Comparison of ENCODE assay signal across 8 cellular contexts in the genomic region with DNA sequence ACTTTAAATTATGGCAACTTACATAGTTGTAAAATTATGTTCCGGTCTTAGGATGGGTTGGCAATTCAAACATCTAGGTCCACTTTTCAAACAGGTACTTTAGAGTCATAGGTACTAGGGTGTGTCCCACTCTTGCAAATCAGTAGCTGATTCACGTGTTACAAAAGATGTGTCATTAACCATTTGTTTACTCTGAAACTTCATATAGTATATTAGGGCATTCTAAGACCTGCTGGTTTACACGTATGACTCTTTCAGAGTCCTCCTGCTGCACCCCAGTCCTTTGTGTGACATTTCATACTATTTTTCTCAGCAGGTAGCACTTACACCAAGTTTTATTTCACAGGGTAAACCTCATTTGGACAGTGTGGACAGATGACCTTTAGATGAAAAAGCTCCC.
DNase-seq lines count a peak whose midpoint lies in the region; ATAC-seq and TF ChIP-seq lines count a peak whose summit lies in the region.
"Not testable (repeated sequence)": the region's sequence is repeated elsewhere in the genome, so short reads cannot be mapped to it uniquely, and the experiment has no call there.

No MANE protein-coding gene starts in this region.

- H3F3A ChIP-seq in GM23338 (replicated peaks; ENCODE audit: low read depth), result not testable (repeated sequence)

- peak overlapping the region; percentile 19; the same call in 1 of the 3 replicates for H3K4me3 Mint-ChIP-seq in GM23338
- peak overlapping the region; percentile 41 for H3K4me3 Mint-ChIP-seq in activated CD8-positive, alpha-beta memory T cell treated with anti-CD3 and anti-CD28 coated beads, Interleukin-2, amount 10 ng/mL, durations not matched to agents 7 days and 5 days
- H3K4me3 Mint-ChIP-seq in neural crest cell, result peak overlapping the region; percentile 67
- not testable (repeated sequence) for H3K4me3 Mint-ChIP-seq in stimulated activated naive CD8-positive, alpha-beta T cell treated with anti-CD3 and anti-CD28 coated beads, Interleukin-15, amount 100 ng/mL, for 72 hours

- not testable (repeated sequence) for H3K27me3 ChIP-seq in GM23338 (ENCODE audit: insufficient read depth); RWPE2 (ENCODE audit: insufficient read depth, poor library complexity, severe bottlenecking)

- not testable (repeated sequence) for H3K79me2 ChIP-seq in GM23338 (replicated peaks; ENCODE audit: insufficient read depth)

- not testable (repeated sequence) for TF ChIP-seq CTCF in GM23338 (conservative IDR thresholded peaks at IDR 0.05; ENCODE audit: low read depth in 2 of 2); RWPE2 (IDR thresholded peaks at IDR 0.05; ENCODE audit: poor library complexity, severe bottlenecking); neural crest cell (conservative IDR thresholded peaks at IDR 0.05)

- H3K9me3 ChIP-seq in RWPE2 (ENCODE audit: severe bottlenecking), result not testable (repeated sequence)

- H3K36me3 Mint-ChIP-seq in GM23338 (ENCODE audit: low read depth), result peaks cover 19% of the 10 kb centered on the region
- not testable (repeated sequence) for H3K36me3 Mint-ChIP-seq in activated CD8-positive, alpha-beta memory T cell treated with anti-CD3 and anti-CD28 coated beads, Interleukin-2, amount 10 ng/mL, durations not matched to agents 7 days and 5 days; activated naive CD4-positive, alpha-beta T cell treated with anti-CD3 and anti-CD28 coated beads, Interleukin-2, amount 50 U/mL, for 72 hours; neural crest cell (ENCODE audit: low read depth)

- not testable (repeated sequence) for H3K4me2 ChIP-seq in GM23338

- not testable (repeated sequence) for DNase-seq in GM23338 (ENCODE audit: low spot score); RWPE2 (ENCODE audit: low spot score); activated CD8-positive, alpha-beta memory T cell treated with anti-CD3 and anti-CD28 coated beads, Interleukin-2, amount 10 ng/mL, durations not matched to agents 7 days and 5 days; activated naive CD4-positive, alpha-beta T cell treated with anti-CD3 and anti-CD28 coated beads, Interleukin-2, amount 50 U/mL, for 72 hours (ENCODE audit: low spot score in 2 of 2); left colon; neural crest cell (ENCODE audit: low read depth, low spot score); stimulated activated naive CD8-positive, alpha-beta T cell treated with anti-CD3 and anti-CD28 coated beads, Interleukin-15, amount 100 ng/mL, for 72 hours

- not testable (repeated sequence) for H3K9me3 Mint-ChIP-seq in GM23338; activated CD8-positive, alpha-beta memory T cell treated with anti-CD3 and anti-CD28 coated beads, Interleukin-2, amount 10 ng/mL, durations not matched to agents 7 days and 5 days (ENCODE audit: low read depth); activated naive CD4-positive, alpha-beta T cell treated with anti-CD3 and anti-CD28 coated beads, Interleukin-2, amount 50 U/mL, for 72 hours; neural crest cell; stimulated activated naive CD8-positive, alpha-beta T cell treated with anti-CD3 and anti-CD28 coated beads, Interleukin-15, amount 100 ng/mL, for 72 hours

- not testable (repeated sequence) for H3K27ac Mint-ChIP-seq in GM23338; activated CD8-positive, alpha-beta memory T cell treated with anti-CD3 and anti-CD28 coated beads, Interleukin-2, amount 10 ng/mL, durations not matched to agents 7 days and 5 days; activated naive CD4-positive, alpha-beta T cell treated with anti-CD3 and anti-CD28 coated beads, Interleukin-2, amount 50 U/mL, for 72 hours; neural crest cell (ENCODE audit: unreplicated experiment); stimulated activated naive CD8-positive, alpha-beta T cell treated with anti-CD3 and anti-CD28 coated beads, Interleukin-15, amount 100 ng/mL, for 72 hours

- H3K4me1 Mint-ChIP-seq in GM23338; activated CD8-positive, alpha-beta memory T cell treated with anti-CD3 and anti-CD28 coated beads, Interleukin-2, amount 10 ng/mL, durations not matched to agents 7 days and 5 days; neural crest cell; stimulated activated naive CD8-positive, alpha-beta T cell treated with anti-CD3 and anti-CD28 coated beads, Interleukin-15, amount 100 ng/mL, for 72 hours: not testable (repeated sequence)

- not testable (repeated sequence) for H3K27me3 Mint-ChIP-seq in GM23338 (ENCODE audit: insufficient read depth, low read depth, poor library complexity); activated CD8-positive, alpha-beta memory T cell treated with anti-CD3 and anti-CD28 coated beads, Interleukin-2, amount 10 ng/mL, durations not matched to agents 7 days and 5 days; neural crest cell (ENCODE audit: low read depth); stimulated activated naive CD8-positive, alpha-beta T cell treated with anti-CD3 and anti-CD28 coated beads, Interleukin-15, amount 100 ng/mL, for 72 hours

- intact Hi-C loops in left colon (cut with DNase I, micrococcal nuclease), result not testable (repeated sequence)

- CTCF ChIA-PET in activated CD8-positive, alpha-beta memory T cell treated with anti-CD3 and anti-CD28 coated beads, Interleukin-2, amount 10 ng/mL, durations not matched to agents 7 days and 5 days (lab: Charles Lee), result not testable (repeated sequence)

- H4K20me1 ChIP-seq in GM23338 (replicated peaks; ENCODE audit: insufficient read depth), result not testable (repeated sequence)

- H3K36me3 ChIP-seq in GM23338 (ENCODE audit: insufficient read depth); RWPE2 (ENCODE audit: low read depth): not testable (repeated sequence)

- not testable (repeated sequence) for ATAC-seq in GM23338; activated CD8-positive, alpha-beta memory T cell treated with anti-CD3 and anti-CD28 coated beads, Interleukin-2, amount 10 ng/mL, durations not matched to agents 7 days and 5 days
- peak; percentile 65 for ATAC-seq in RWPE2 (ENCODE audit: low read depth)
- peak; percentile 18 to 30 for ATAC-seq in activated naive CD4-positive, alpha-beta T cell treated with anti-CD3 and anti-CD28 coated beads, Interleukin-2, amount 50 U/mL, for 72 hours
- ATAC-seq in esophagus mucosa, result peak; percentile 86
- ATAC-seq in left colon, result peak; percentile 36
- ATAC-seq in stimulated activated naive CD8-positive, alpha-beta T cell treated with anti-CD3 and anti-CD28 coated beads, Interleukin-15, amount 100 ng/mL, for 72 hours, result peak; percentile 45

- not testable (repeated sequence) for H3K9me2 ChIP-seq in GM23338 (ENCODE audit: insufficient read depth)

- not testable (repeated sequence) for H3K4me3 ChIP-seq in GM23338; RWPE2 (ENCODE audit: severe bottlenecking)

- not testable (repeated sequence) for H3K27ac ChIP-seq in GM23338 (ENCODE audit: low read depth); RWPE2 (ENCODE audit: poor library complexity, severe bottlenecking)

- not testable (repeated sequence) for H2AFZ ChIP-seq in GM23338

- H3K4me1 ChIP-seq in GM23338 (ENCODE audit: insufficient read depth); RWPE2 (ENCODE audit: insufficient read depth, poor library complexity, severe bottlenecking): not testable (repeated sequence)
